In genomic region chr11:69919659-69920499, GRCh38 we compare ENCODE assay signal across 1 cellular context.
A peak's percentile ranks its signal among the peaks of the same experiment; 100 is the strongest.
TF ChIP-seq lines count a peak whose summit lies in the region.

No MANE protein-coding gene starts in this region.

TF ChIP-seq in HEK293, 187 proteins besides CTCF, POLR2A, EP300 and RAD21 (continued from another document):
- TF ChIP-seq ZNF398 (tag by site-specific recombination; IDR thresholded peaks at IDR 0.05) (0 out of 2 replicates have a peak, but pooled peaks have one; percentile 17), ZNF623 (tag by site-specific recombination; IDR thresholded peaks at IDR 0.05) (no peak)
